27 cellular contexts compared by ENCODE assay signal in genomic region chr17:28139822-28140221, GRCh38.
"Had no signal": no experiment of that assay in that cellular context is flagged by ENCODE, and none has a peak within 500 bp of the region (broad histone marks: within the 10 kb centered on the region; RNA-seq: fewer than 3 reads in every experiment).

No MANE protein-coding gene starts in this region.

- H3K36me3 ChIP-seq: lower lobe of right lung, neural progenitor cell, ovary, right atrium auricular region, suprapubic skin, uterus had no signal

- H3K9me3 Mint-ChIP-seq: natural killer cell; nephron progenitor cell; neural progenitor cell; stimulated activated naive B cell treated with anti-CD40 and anti-IgM and Interleukin-4, amounts not matched to agents 10 μg/mL and 1 μg/mL and 100 μg/mL, for 72 hours; type B pancreatic cell had no signal

- H3K27ac ChIP-seq: left lung, lower lobe of right lung, neural progenitor cell, neutrophil, ovary, right atrium auricular region, skin epidermis, stomach, suprapubic skin, tibial nerve, uterus had no signal

- H3K4me3 Mint-ChIP-seq: natural killer cell; nephron progenitor cell; neural progenitor cell; stimulated activated naive B cell treated with anti-CD40 and anti-IgM and Interleukin-4, amounts not matched to agents 10 μg/mL and 1 μg/mL and 100 μg/mL, for 72 hours; type B pancreatic cell had no signal

- H3K27me3 Mint-ChIP-seq: progenitor cell of endocrine pancreas; stimulated activated naive B cell treated with anti-CD40 and anti-IgM and Interleukin-4, amounts not matched to agents 10 μg/mL and 1 μg/mL and 100 μg/mL, for 72 hours; type B pancreatic cell had no signal

- H3K9me3 ChIP-seq: left lung, lower lobe of right lung, neutrophil, ovary, right atrium auricular region, stomach, suprapubic skin, tibial nerve, uterus had no signal

- DNase-seq: hippocampal formation; kidney glomerular epithelial cell; left colon; left lung; lower lobe of right lung; mammary epithelial cell; mesenchymal stem cell; natural killer cell; nephron progenitor cell; occipital lobe; ovary; stimulated activated CD4-positive, alpha-beta T cell treated with anti-CD3 and anti-CD28 coated beads, Interleukin-12 subunit alpha, Interleukin-12 subunit beta, amount 100 ng/mL, for 4 hours; stimulated activated CD4-positive, alpha-beta T cell treated with anti-CD3 and anti-CD28 coated beads, Interleukin-15, amount 100 ng/mL, for 24 hours; stimulated activated CD4-positive, alpha-beta T cell treated with anti-CD3 and anti-CD28 coated beads, Interleukin-2, amount 100 ng/mL, for 24 hours; stimulated activated CD4-positive, alpha-beta T cell treated with anti-CD3 and anti-CD28 coated beads, Interleukin-4, amount 100 ng/mL, for 1 hour; stimulated activated naive B cell treated with anti-CD40 and anti-IgM and Interleukin-4, amounts not matched to agents 10 μg/mL and 1 μg/mL and 100 μg/mL, for 72 hours; stimulated activated naive CD8-positive, alpha-beta T cell treated with anti-CD3 and anti-CD28 coated beads, Interleukin-15, Interleukin-2, amounts not matched to agents 100 U/mL and 50 U/mL, for 24 hours; stomach; uterus had no signal

- H3K36me3 Mint-ChIP-seq: natural killer cell, neural progenitor cell had no signal

- H3K27me3 ChIP-seq: left lung, neural progenitor cell, neutrophil, ovary, right atrium auricular region, stomach, suprapubic skin, tibial nerve, uterus had no signal

- H3K4me3 ChIP-seq: left lung, lower lobe of right lung, neural progenitor cell, ovary, right atrium auricular region, skin epidermis, stomach, suprapubic skin, tibial nerve, uterus had no signal

- H3K27ac Mint-ChIP-seq: natural killer cell; nephron progenitor cell; neural progenitor cell; progenitor cell of endocrine pancreas; stimulated activated naive B cell treated with anti-CD40 and anti-IgM and Interleukin-4, amounts not matched to agents 10 μg/mL and 1 μg/mL and 100 μg/mL, for 72 hours; type B pancreatic cell had no signal

- H3K4me1 ChIP-seq: left lung, lower lobe of right lung, stomach, suprapubic skin, tibial nerve, uterus had no signal

- H3K4me1 Mint-ChIP-seq: natural killer cell; stimulated activated naive B cell treated with anti-CD40 and anti-IgM and Interleukin-4, amounts not matched to agents 10 μg/mL and 1 μg/mL and 100 μg/mL, for 72 hours had no signal
